ENCODE assay signal across 1 cellular context in the genomic region with DNA sequence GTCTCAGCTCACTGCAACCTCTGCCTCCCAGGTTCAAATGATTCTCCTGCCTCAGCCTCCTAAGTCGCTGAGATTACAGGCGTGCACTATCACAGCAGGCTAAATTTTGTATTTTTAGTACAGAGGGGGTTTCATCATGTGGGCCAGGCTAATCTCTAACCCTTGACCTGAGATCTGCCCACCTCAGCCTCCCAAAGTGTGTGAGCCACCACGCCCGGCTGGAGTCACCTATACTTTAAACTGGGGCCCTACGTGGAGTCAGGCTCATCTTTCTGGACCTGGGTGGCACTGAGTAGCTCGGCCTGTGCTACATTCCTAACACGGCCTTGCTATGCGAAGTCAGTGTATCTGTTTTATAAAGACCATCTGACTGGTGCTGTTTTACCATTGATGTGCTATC.
TF ChIP-seq lines count a peak whose summit lies in the region.

No MANE protein-coding gene starts in this region.

TF ChIP-seq in HepG2, 621 proteins besides CTCF, POLR2A, EP300 and RAD21 (continued from another document and continues in another):
- TF ChIP-seq, protein P1, sequence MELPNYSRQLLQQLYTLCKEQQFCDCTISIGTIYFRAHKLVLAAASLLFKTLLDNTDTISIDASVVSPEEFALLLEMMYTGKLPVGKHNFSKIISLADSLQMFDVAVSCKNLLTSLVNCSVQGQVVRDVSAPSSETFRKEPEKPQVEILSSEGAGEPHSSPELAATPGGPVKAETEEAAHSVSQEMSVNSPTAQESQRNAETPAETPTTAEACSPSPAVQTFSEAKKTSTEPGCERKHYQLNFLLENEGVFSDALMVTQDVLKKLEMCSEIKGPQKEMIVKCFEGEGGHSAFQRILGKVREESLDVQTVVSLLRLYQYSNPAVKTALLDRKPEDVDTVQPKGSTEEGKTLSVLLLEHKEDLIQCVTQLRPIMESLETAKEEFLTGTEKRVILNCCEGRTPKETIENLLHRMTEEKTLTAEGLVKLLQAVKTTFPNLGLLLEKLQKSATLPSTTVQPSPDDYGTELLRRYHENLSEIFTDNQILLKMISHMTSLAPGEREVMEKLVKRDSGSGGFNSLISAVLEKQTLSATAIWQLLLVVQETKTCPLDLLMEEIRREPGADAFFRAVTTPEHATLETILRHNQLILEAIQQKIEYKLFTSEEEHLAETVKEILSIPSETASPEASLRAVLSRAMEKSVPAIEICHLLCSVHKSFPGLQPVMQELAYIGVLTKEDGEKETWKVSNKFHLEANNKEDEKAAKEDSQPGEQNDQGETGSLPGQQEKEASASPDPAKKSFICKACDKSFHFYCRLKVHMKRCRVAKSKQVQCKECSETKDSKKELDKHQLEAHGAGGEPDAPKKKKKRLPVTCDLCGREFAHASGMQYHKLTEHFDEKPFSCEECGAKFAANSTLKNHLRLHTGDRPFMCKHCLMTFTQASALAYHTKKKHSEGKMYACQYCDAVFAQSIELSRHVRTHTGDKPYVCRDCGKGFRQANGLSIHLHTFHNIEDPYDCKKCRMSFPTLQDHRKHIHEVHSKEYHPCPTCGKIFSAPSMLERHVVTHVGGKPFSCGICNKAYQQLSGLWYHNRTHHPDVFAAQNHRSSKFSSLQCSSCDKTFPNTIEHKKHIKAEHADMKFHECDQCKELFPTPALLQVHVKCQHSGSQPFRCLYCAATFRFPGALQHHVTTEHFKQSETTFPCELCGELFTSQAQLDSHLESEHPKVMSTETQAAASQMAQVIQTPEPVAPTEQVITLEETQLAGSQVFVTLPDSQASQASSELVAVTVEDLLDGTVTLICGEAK (IDR thresholded peaks at IDR 0.05), result no peak
- TF ChIP-seq, protein P1 (CRISPR knock-in tag; IDR thresholded peaks at IDR 0.05), result no peak
- TF ChIP-seq, protein P2, sequence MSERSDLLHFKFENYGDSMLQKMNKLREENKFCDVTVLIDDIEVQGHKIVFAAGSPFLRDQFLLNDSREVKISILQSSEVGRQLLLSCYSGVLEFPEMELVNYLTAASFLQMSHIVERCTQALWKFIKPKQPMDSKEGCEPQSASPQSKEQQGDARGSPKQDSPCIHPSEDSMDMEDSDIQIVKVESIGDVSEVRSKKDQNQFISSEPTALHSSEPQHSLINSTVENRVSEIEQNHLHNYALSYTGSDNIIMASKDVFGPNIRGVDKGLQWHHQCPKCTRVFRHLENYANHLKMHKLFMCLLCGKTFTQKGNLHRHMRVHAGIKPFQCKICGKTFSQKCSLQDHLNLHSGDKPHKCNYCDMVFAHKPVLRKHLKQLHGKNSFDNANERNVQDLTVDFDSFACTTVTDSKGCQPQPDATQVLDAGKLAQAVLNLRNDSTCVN (CRISPR knock-in tag; IDR thresholded peaks at IDR 0.05; ENCODE audit: borderline replicate concordance), result no peak
- TF ChIP-seq TBX2 (CRISPR knock-in tag; IDR thresholded peaks at IDR 0.05; ENCODE audit: borderline replicate concordance) (no peak), SMARCE1 (IDR thresholded peaks at IDR 0.05; ENCODE audit: borderline replicate concordance) (no peak), PCBP2 (optimal IDR thresholded peaks at IDR 0.05; ENCODE audit: low read depth, low read length, poor library complexity, severe bottlenecking) (no peak), ZNF253 (CRISPR knock-in tag; IDR thresholded peaks at IDR 0.05; ENCODE audit: borderline replicate concordance) (no peak), SETDB1 (CRISPR knock-in tag; IDR thresholded peaks at IDR 0.05; ENCODE audit: borderline replicate concordance) (no peak), ZNF317 (CRISPR knock-in tag; IDR thresholded peaks at IDR 0.05) (no peak), SNRNP70 (IDR thresholded peaks at IDR 0.05; ENCODE audit: low read depth, low read length) (no peak), TSC22D2 (CRISPR knock-in tag; IDR thresholded peaks at IDR 0.05; ENCODE audit: borderline replicate concordance) (no peak), SMAD1 (CRISPR knock-in tag; IDR thresholded peaks at IDR 0.05; ENCODE audit: borderline replicate concordance, low read depth) (no peak), POGZ (CRISPR knock-in tag; IDR thresholded peaks at IDR 0.05) (no peak), FOSL2 (CRISPR knock-in tag; IDR thresholded peaks at IDR 0.05) (peak; percentile 20; the same call in 1 of the 2 replicates), HNF4A (CRISPR knock-in tag; IDR thresholded peaks at IDR 0.05) (peak; percentile 39), EZH2 (conservative IDR thresholded peaks at IDR 0.05; ENCODE audit: low read depth, low read length) (no peak), MIXL1 (CRISPR knock-in tag; IDR thresholded peaks at IDR 0.05) (no peak), ZFY (CRISPR knock-in tag; IDR thresholded peaks at IDR 0.05) (peak; percentile 71), BCL6 (CRISPR knock-in tag; IDR thresholded peaks at IDR 0.05) (no peak), HOXA3 (CRISPR knock-in tag; IDR thresholded peaks at IDR 0.05) (no peak), HNRNPH1 (optimal IDR thresholded peaks at IDR 0.05; ENCODE audit: low read depth, low read length) (no peak), KDM3A (CRISPR knock-in tag; IDR thresholded peaks at IDR 0.05; ENCODE audit: low read depth) (no peak), ZNF101 (CRISPR knock-in tag; IDR thresholded peaks at IDR 0.05; ENCODE audit: borderline replicate concordance, low read depth) (no peak)
- TF ChIP-seq, protein P3, sequence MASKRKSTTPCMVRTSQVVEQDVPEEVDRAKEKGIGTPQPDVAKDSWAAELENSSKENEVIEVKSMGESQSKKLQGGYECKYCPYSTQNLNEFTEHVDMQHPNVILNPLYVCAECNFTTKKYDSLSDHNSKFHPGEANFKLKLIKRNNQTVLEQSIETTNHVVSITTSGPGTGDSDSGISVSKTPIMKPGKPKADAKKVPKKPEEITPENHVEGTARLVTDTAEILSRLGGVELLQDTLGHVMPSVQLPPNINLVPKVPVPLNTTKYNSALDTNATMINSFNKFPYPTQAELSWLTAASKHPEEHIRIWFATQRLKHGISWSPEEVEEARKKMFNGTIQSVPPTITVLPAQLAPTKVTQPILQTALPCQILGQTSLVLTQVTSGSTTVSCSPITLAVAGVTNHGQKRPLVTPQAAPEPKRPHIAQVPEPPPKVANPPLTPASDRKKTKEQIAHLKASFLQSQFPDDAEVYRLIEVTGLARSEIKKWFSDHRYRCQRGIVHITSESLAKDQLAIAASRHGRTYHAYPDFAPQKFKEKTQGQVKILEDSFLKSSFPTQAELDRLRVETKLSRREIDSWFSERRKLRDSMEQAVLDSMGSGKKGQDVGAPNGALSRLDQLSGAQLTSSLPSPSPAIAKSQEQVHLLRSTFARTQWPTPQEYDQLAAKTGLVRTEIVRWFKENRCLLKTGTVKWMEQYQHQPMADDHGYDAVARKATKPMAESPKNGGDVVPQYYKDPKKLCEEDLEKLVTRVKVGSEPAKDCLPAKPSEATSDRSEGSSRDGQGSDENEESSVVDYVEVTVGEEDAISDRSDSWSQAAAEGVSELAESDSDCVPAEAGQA (IDR thresholded peaks at IDR 0.05; ENCODE audit: low read depth), result no peak
- TF ChIP-seq, protein P3 (CRISPR knock-in tag; IDR thresholded peaks at IDR 0.05; ENCODE audit: borderline replicate concordance), result no peak
- TF ChIP-seq, protein P4, sequence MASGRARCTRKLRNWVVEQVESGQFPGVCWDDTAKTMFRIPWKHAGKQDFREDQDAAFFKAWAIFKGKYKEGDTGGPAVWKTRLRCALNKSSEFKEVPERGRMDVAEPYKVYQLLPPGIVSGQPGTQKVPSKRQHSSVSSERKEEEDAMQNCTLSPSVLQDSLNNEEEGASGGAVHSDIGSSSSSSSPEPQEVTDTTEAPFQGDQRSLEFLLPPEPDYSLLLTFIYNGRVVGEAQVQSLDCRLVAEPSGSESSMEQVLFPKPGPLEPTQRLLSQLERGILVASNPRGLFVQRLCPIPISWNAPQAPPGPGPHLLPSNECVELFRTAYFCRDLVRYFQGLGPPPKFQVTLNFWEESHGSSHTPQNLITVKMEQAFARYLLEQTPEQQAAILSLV (CRISPR knock-in tag; IDR thresholded peaks at IDR 0.05; ENCODE audit: borderline replicate concordance), result no peak
- TF ChIP-seq, protein P5, sequence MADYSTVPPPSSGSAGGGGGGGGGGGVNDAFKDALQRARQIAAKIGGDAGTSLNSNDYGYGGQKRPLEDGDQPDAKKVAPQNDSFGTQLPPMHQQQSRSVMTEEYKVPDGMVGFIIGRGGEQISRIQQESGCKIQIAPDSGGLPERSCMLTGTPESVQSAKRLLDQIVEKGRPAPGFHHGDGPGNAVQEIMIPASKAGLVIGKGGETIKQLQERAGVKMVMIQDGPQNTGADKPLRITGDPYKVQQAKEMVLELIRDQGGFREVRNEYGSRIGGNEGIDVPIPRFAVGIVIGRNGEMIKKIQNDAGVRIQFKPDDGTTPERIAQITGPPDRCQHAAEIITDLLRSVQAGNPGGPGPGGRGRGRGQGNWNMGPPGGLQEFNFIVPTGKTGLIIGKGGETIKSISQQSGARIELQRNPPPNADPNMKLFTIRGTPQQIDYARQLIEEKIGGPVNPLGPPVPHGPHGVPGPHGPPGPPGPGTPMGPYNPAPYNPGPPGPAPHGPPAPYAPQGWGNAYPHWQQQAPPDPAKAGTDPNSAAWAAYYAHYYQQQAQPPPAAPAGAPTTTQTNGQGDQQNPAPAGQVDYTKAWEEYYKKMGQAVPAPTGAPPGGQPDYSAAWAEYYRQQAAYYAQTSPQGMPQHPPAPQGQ (CRISPR knock-in tag; IDR thresholded peaks at IDR 0.05; ENCODE audit: borderline replicate concordance), result no peak
- TF ChIP-seq, protein P6, sequence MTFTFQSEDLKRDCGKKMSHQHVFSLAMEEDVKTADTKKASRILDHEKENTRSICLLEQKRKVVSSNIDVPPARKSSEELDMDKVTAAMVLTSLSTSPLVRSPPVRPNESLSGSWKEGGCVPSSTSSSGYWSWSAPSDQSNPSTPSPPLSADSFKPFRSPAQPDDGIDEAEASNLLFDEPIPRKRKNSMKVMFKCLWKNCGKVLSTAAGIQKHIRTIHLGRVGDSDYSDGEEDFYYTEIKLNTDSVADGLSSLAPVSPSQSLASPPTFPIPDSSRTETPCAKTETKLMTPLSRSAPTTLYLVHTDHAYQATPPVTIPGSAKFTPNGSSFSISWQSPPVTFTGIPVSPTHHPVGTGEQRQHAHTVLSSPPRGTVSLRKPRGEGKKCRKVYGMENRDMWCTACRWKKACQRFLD (CRISPR knock-in tag; IDR thresholded peaks at IDR 0.05; ENCODE audit: borderline replicate concordance), result no peak
- TF ChIP-seq, protein P7, sequence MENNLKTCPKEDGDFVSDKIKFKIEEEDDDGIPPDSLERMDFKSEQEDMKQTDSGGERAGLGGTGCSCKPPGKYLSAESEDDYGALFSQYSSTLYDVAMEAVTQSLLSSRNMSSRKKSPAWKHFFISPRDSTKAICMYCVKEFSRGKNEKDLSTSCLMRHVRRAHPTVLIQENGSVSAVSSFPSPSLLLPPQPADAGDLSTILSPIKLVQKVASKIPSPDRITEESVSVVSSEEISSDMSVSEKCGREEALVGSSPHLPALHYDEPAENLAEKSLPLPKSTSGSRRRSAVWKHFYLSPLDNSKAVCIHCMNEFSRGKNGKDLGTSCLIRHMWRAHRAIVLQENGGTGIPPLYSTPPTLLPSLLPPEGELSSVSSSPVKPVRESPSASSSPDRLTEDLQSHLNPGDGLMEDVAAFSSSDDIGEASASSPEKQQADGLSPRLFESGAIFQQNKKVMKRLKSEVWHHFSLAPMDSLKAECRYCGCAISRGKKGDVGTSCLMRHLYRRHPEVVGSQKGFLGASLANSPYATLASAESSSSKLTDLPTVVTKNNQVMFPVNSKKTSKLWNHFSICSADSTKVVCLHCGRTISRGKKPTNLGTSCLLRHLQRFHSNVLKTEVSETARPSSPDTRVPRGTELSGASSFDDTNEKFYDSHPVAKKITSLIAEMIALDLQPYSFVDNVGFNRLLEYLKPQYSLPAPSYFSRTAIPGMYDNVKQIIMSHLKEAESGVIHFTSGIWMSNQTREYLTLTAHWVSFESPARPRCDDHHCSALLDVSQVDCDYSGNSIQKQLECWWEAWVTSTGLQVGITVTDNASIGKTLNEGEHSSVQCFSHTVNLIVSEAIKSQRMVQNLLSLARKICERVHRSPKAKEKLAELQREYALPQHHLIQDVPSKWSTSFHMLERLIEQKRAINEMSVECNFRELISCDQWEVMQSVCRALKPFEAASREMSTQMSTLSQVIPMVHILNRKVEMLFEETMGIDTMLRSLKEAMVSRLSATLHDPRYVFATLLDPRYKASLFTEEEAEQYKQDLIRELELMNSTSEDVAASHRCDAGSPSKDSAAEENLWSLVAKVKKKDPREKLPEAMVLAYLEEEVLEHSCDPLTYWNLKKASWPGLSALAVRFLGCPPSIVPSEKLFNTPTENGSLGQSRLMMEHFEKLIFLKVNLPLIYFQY (CRISPR knock-in tag; IDR thresholded peaks at IDR 0.05; ENCODE audit: borderline replicate concordance), result no peak
